Comparison of ENCODE assay signal across 9 cellular contexts in genomic region chr12:63918788-63919300, GRCh38.
A peak's percentile ranks its signal among the peaks of the same experiment; 100 is the strongest.
DNase-seq lines count a peak whose midpoint lies in the region; ATAC-seq, FAIRE-seq and TF ChIP-seq lines count a peak whose summit lies in the region.
"Had no signal": no experiment of that assay in that cellular context is flagged by ENCODE, and none has a peak within 500 bp of the region (broad histone marks: within the 10 kb centered on the region; RNA-seq: fewer than 3 reads in every experiment).

No MANE protein-coding gene starts in this region.

- DNase-seq in ELR (ENCODE audit: low read depth) (peak; percentile 98), RCC 7860 (ENCODE audit: low spot score) (peak; percentile 83), esophagus squamous epithelium (lab: John Stamatoyannopoulos, UW) (no peak), sigmoid colon (no peak)

- H3K4me3 ChIP-seq in esophagus squamous epithelium = no peak overlapping the region
- H3K4me3 ChIP-seq in sigmoid colon = no peak overlapping the region
- H3K4me3 ChIP-seq: prostate gland had no signal

- no peak for FAIRE-seq in RCC 7860 (lab: Jason Lieb, UNC)

- no peaks in the 10 kb centered on the region for H3K9me3 ChIP-seq in esophagus squamous epithelium
- no peaks in the 10 kb centered on the region for H3K9me3 ChIP-seq in sigmoid colon
- H3K9me3 ChIP-seq: prostate gland had no signal

- WGBS in esophagus squamous epithelium, 2 donors = 50 to 70% methylated on average over 6 of the region's 6 CpGs
- 46 to 75% methylated on average over 6 of the region's 6 CpGs for WGBS in sigmoid colon, 2 donors

- ATAC-seq in GM18502 (IDR thresholded peaks at IDR 0.05; ENCODE audit: poor library complexity, unreplicated experiment) (no peak), HG02588 (IDR thresholded peaks at IDR 0.05; ENCODE audit: unreplicated experiment) (no peak), HG03039 (IDR thresholded peaks at IDR 0.05; ENCODE audit: unreplicated experiment) (no peak)
- no peak for ATAC-seq in activated CD4-positive, CD25-positive, alpha-beta regulatory T cell treated with anti-CD3 and anti-CD28 coated beads, Interleukin-2, amount 50 U/mL, for 24 hours

- no peak for TF ChIP-seq POLR2A in esophagus squamous epithelium (IDR thresholded peaks at IDR 0.05)
- no peak for TF ChIP-seq POLR2A in sigmoid colon (IDR thresholded peaks at IDR 0.05)

- H3K36me3 ChIP-seq in esophagus squamous epithelium = no peaks in the 10 kb centered on the region
- H3K36me3 ChIP-seq in sigmoid colon = no peaks in the 10 kb centered on the region
- H3K36me3 ChIP-seq: prostate gland had no signal

- intact Hi-C loops in esophagus squamous epithelium (cut with DNase I) = no loop called here
- intact Hi-C loops in sigmoid colon (cut with DNase I) = no loop called here

- H3K4me1 ChIP-seq in esophagus squamous epithelium = peaks cover 7 to 46% (median 29%) of the 10 kb centered on the region in 3 donors
- H3K4me1 ChIP-seq in sigmoid colon = peaks cover 0 to 38% (median 30%) of the 10 kb centered on the region in 4 donors
- H3K4me1 ChIP-seq: prostate gland had no signal

- no peak for TF ChIP-seq EP300 in sigmoid colon (IDR thresholded peaks at IDR 0.05)

- no peaks in the 10 kb centered on the region for H3K27me3 ChIP-seq in esophagus squamous epithelium
- H3K27me3 ChIP-seq in sigmoid colon = no peaks in the 10 kb centered on the region

- TF ChIP-seq CTCF in esophagus squamous epithelium (IDR thresholded peaks at IDR 0.05) = no peak
- TF ChIP-seq CTCF in sigmoid colon (IDR thresholded peaks at IDR 0.05) = no peak

- H3K27ac ChIP-seq in esophagus squamous epithelium (peak overlapping the region; percentile 72 to 86 (median 76)), sigmoid colon (peak overlapping the region in 3 of 4 donors; percentile 30 to 63 (median 43))
- H3K27ac ChIP-seq: prostate gland had no signal

Comparison
In these comparisons a context has a peak if more than half of its experiments do, and no peak if none do; other contexts are left out.
1. DNase-seq: peak in ELR (single experiment) and RCC 7860 (single experiment); none in esophagus squamous epithelium (single experiment) and sigmoid colon (single experiment).